ENCODE assay signal across 8 cellular contexts in genomic region chr7:23544913-23545354, GRCh38. TPM values are rescaled to one million over a fixed set of nuclear protein-coding genes. Genes with fewer than 3 reads are reported as not detected.
DNase-seq lines count a peak whose midpoint lies in the region; ATAC-seq, FAIRE-seq and TF ChIP-seq lines count a peak whose summit lies in the region.

No MANE protein-coding gene starts in this region.

- no peaks in the 10 kb centered on the region for H3K27me3 Mint-ChIP-seq in activated CD8-positive, alpha-beta T cell treated with anti-CD3 and anti-CD28 coated beads, Interleukin-2, amount 10 ng/mL, durations not matched to agents 7 days and 5 days (ENCODE audit: low read depth)

- TF ChIP-seq CTCF in A549 (IDR thresholded peaks at IDR 0.05): peak; percentile 58
- TF ChIP-seq CTCF in mucosa of descending colon (IDR thresholded peaks at IDR 0.05): no peak
- peak in 2 of 5 experiments; percentile 21 to 39 for TF ChIP-seq CTCF in gastrocnemius medialis (IDR thresholded peaks at IDR 0.05 in 4 of 5, conservative IDR thresholded peaks at IDR 0.05 in 1 of 5)

- H3K9me3 Mint-ChIP-seq in activated CD8-positive, alpha-beta T cell treated with anti-CD3 and anti-CD28 coated beads, Interleukin-2, amount 10 ng/mL, durations not matched to agents 7 days and 5 days (ENCODE audit: insufficient read depth): no peaks in the 10 kb centered on the region

- peaks cover 15% of the 10 kb centered on the region for H3K4me1 Mint-ChIP-seq in activated CD8-positive, alpha-beta T cell treated with anti-CD3 and anti-CD28 coated beads, Interleukin-2, amount 10 ng/mL, durations not matched to agents 7 days and 5 days (ENCODE audit: low read depth)

- in situ Hi-C loops in gastrocnemius medialis (cut with MboI; ENCODE audit: low sequenced_read_pairs in 4 of 4): no loop called here

- TF ChIP-seq EP300 in A549 (IDR thresholded peaks at IDR 0.05): no peak

- WGBS in A549 (ENCODE audit: missing lambda C conversion rate): 18% methylated on average over 2 of the region's 2 CpGs

- ATAC-seq in A549 (peak; percentile 83 to 84), GM18502 (IDR thresholded peaks at IDR 0.05; ENCODE audit: poor library complexity, unreplicated experiment) (peak; percentile 75), HG02884 (IDR thresholded peaks at IDR 0.05; ENCODE audit: unreplicated experiment) (peak; percentile 72), mucosa of descending colon (peak; percentile 59), gastrocnemius medialis (no peak)
- ATAC-seq in activated CD8-positive, alpha-beta T cell treated with anti-CD3 and anti-CD28 coated beads, Interleukin-2, amount 10 ng/mL, durations not matched to agents 7 days and 5 days: peak; percentile 48

- H3K4me1 ChIP-seq in A549 (no peaks in the 10 kb centered on the region), mucosa of descending colon (ENCODE audit: low read depth) (no peaks in the 10 kb centered on the region), gastrocnemius medialis (no peaks in the 10 kb centered on the region)

- peak; percentile 74 to 77 for TF ChIP-seq RAD21 in A549 (conservative IDR thresholded peaks at IDR 0.05 in 1 of 2, IDR thresholded peaks at IDR 0.05 in 1 of 2)

- intact Hi-C loops in mucosa of descending colon (cut with DNase I, micrococcal nuclease): no loop called here
- intact Hi-C loops in gastrocnemius medialis (cut with DNase I; ENCODE audit: low total_unique reads): loop anchor here (2.0 kb wide), 1 partner anchor 272 kb away; no protein-coding TSS in a partner anchor

- H3K27ac Mint-ChIP-seq in activated CD8-positive, alpha-beta T cell treated with anti-CD3 and anti-CD28 coated beads, Interleukin-2, amount 10 ng/mL, durations not matched to agents 7 days and 5 days: no peak overlapping the region

- H3K4me3 ChIP-seq in A549 (no peak overlapping the region), mucosa of descending colon (no peak overlapping the region), gastrocnemius medialis (no peak overlapping the region)

- no peaks in the 10 kb centered on the region for H3K27me3 ChIP-seq in gastrocnemius medialis

- DNase-seq in A549 (ENCODE audit: low read depth in 1 of 2, low spot score in 1 of 2): peak in 1 of 2 experiments; percentile 65
- peak; percentile 81 to 91 for DNase-seq in NCI-H2081 (lab: John Stamatoyannopoulos, UW)
- peak; percentile 44 for DNase-seq in activated CD8-positive, alpha-beta T cell treated with anti-CD3 and anti-CD28 coated beads, Interleukin-2, amount 10 ng/mL, durations not matched to agents 7 days and 5 days
- DNase-seq in mucosa of descending colon: peak in 1 of 3 donors; percentile 31
- DNase-seq in KG1 (lab: John Stamatoyannopoulos, UW): no peak
- no peak for DNase-seq in gastrocnemius medialis

- CTCF ChIA-PET in A549 (lab: Yijun Ruan, JAX): interaction anchor here (0.6 to 4.0 kb wide), 26 partner anchors 9 to 282 kb away, joined by 3 to 67 read pairs (median 3); partner anchors contain the start of genes IGF2BP3 and STK31
- CTCF ChIA-PET in activated CD8-positive, alpha-beta T cell treated with anti-CD3 and anti-CD28 coated beads, Interleukin-2, amount 10 ng/mL, durations not matched to agents 7 days and 5 days (lab: Charles Lee): interaction anchor here (0.6 to 9.5 kb wide), 18 partner anchors 12 to 280 kb away, joined by 3 to 138 read pairs (median 4); partner anchors contain the start of gene STK31

- peak overlapping the region; percentile 24; the same call in 1 of the 3 replicates for H3K4me2 ChIP-seq in A549

- H3K36me3 ChIP-seq in mucosa of descending colon (ENCODE audit: low read depth): no peaks in the 10 kb centered on the region
- H3K36me3 ChIP-seq in gastrocnemius medialis: no peaks in the 10 kb centered on the region

- TF ChIP-seq POLR2A in A549 (IDR thresholded peaks at IDR 0.05; ENCODE audit: low read length): no peak
- no peak for TF ChIP-seq POLR2A in gastrocnemius medialis (IDR thresholded peaks at IDR 0.05)

- no peak overlapping the region for H3K4me3 Mint-ChIP-seq in activated CD8-positive, alpha-beta T cell treated with anti-CD3 and anti-CD28 coated beads, Interleukin-2, amount 10 ng/mL, durations not matched to agents 7 days and 5 days

- H3K9me3 ChIP-seq in A549 (peaks cover 7% of the 10 kb centered on the region; the same call in 2 of the 3 replicates), mucosa of descending colon (no peaks in the 10 kb centered on the region), gastrocnemius medialis (no peaks in the 10 kb centered on the region)

- no peak overlapping the region for H3K27ac ChIP-seq in A549
- no peak overlapping the region for H3K27ac ChIP-seq in gastrocnemius medialis

- no peak for FAIRE-seq in A549 (lab: Jason Lieb, UNC)

- POLR2A ChIA-PET in A549 (lab: Yijun Ruan, JAX): interaction anchor here (1.0 kb wide), 1 partner anchor 246 kb away, joined by 3 read pairs; no protein-coding TSS in a partner anchor
- POLR2A ChIA-PET in activated CD8-positive, alpha-beta T cell treated with anti-CD3 and anti-CD28 coated beads, Interleukin-2, amount 10 ng/mL, durations not matched to agents 7 days and 5 days (lab: Charles Lee): no interaction called here

- H3K36me3 Mint-ChIP-seq in activated CD8-positive, alpha-beta T cell treated with anti-CD3 and anti-CD28 coated beads, Interleukin-2, amount 10 ng/mL, durations not matched to agents 7 days and 5 days (ENCODE audit: low read depth): peaks cover 2% of the 10 kb centered on the region

TF ChIP-seq in A549, 52 proteins besides CTCF, POLR2A, EP300 and RAD21:
- peak; percentile 72 for TF ChIP-seq SMC3 (IDR thresholded peaks at IDR 0.05)
- peak in 1 of 2 experiments; percentile 31; a peak in 1 of 4 replicates for TF ChIP-seq CEBPB (IDR thresholded peaks at IDR 0.05)
- TF ChIP-seq RCOR1 (IDR thresholded peaks at IDR 0.05; ENCODE audit: low read depth, low read length): no peak

RNA-seq across cellular contexts. Expression of gene TRA2A, which starts 13.2 kb away (rescaled TPM):
- polyA plus RNA-seq in A549 (2011; rRNA removed) (85.5 and 90.8 TPM in 2 replicates), A549 (2017; fragmentation: RNase III; extraction: RNeasy Plus Mini Kit Qiagen cat#74134 plus additional on column Dnase treatment) (111 to 113 TPM (median 113 TPM) in 3 replicates)
- polyA plus RNA-seq in A549 (2012; cell fraction: cytosol; rRNA removed): 47.7 and 53.3 TPM in 2 replicates
- 25.0 and 42.5 TPM in 2 replicates for polyA plus RNA-seq in A549 (2012; cell fraction: nucleus; rRNA removed)
- polyA minus RNA-seq in A549 (2011; rRNA and poly(A)+ RNA removed): 80.3 and 83.0 TPM in 2 replicates
- 100 to 1,000 TPM; 108 to 113 TPM for total RNA-seq in activated CD8-positive, alpha-beta T cell treated with anti-CD3 and anti-CD28 coated beads, Interleukin-2, amount 10 ng/mL, durations not matched to agents 7 days and 5 days
- total RNA-seq in mucosa of descending colon (10 to 100 TPM; 74.6 to 79.3 (median 76.8) TPM), gastrocnemius medialis (1 to 10 TPM; 4.8 to 6.4 (median 5.7) TPM)

RNA-seq across cellular contexts. Expression of gene CCDC126, which starts 52.2 kb away (rescaled TPM):
- 6.5 and 10.1 TPM in 2 replicates for polyA plus RNA-seq in A549 (2011; rRNA removed)
- 2.7 and 2.8 TPM in 2 replicates for polyA plus RNA-seq in A549 (2012; cell fraction: cytosol; rRNA removed)
- 1.0 TPM in 2 replicates for polyA plus RNA-seq in A549 (2012; cell fraction: nucleus; rRNA removed)
- 3.8 to 6.2 TPM (median 5.5 TPM) in 3 replicates for polyA plus RNA-seq in A549 (2017; fragmentation: RNase III; extraction: RNeasy Plus Mini Kit Qiagen cat#74134 plus additional on column Dnase treatment)
- polyA minus RNA-seq in A549 (2011; rRNA and poly(A)+ RNA removed): 2.1 and 4.2 TPM in 2 replicates
- total RNA-seq in activated CD8-positive, alpha-beta T cell treated with anti-CD3 and anti-CD28 coated beads, Interleukin-2, amount 10 ng/mL, durations not matched to agents 7 days and 5 days: 1 to 10 TPM; 6.2 to 6.3 TPM
- total RNA-seq in mucosa of descending colon: 10 to 100 TPM in 2 of 3 donors, 1 to 10 TPM in 1; 7.3 to 16.8 (median 10.4) TPM
- total RNA-seq in gastrocnemius medialis: 10 to 100 TPM; 12.0 to 23.1 (median 20.2) TPM

Comparison
In these comparisons a context has a peak if more than half of its experiments do, and no peak if none do; other contexts are left out.
1. ATAC-seq: peak in A549 (2 of 2), GM18502 (single experiment), HG02884 (single experiment), activated CD8-positive, alpha-beta T cell treated with anti-CD3 and anti-CD28 coated beads, Interleukin-2, amount 10 ng/mL, durations not matched to agents 7 days and 5 days (single experiment) and mucosa of descending colon (single experiment); none in gastrocnemius medialis (0 of 2).
2. DNase-seq: peak in NCI-H2081 (2 of 2) and activated CD8-positive, alpha-beta T cell treated with anti-CD3 and anti-CD28 coated beads, Interleukin-2, amount 10 ng/mL, durations not matched to agents 7 days and 5 days (single experiment); none in KG1 (single experiment) and gastrocnemius medialis (0 of 2).
3. RNA of gene TRA2A, which starts 13.2 kb away (total RNA-seq): 108 to 113 TPM in activated CD8-positive, alpha-beta T cell treated with anti-CD3 and anti-CD28 coated beads, Interleukin-2, amount 10 ng/mL, durations not matched to agents 7 days and 5 days and 74.6 to 79.3 TPM in mucosa of descending colon; 4.8 to 6.4 TPM in gastrocnemius medialis; every median in the first group is over 10 times any median in the second.